In the genomic region with DNA sequence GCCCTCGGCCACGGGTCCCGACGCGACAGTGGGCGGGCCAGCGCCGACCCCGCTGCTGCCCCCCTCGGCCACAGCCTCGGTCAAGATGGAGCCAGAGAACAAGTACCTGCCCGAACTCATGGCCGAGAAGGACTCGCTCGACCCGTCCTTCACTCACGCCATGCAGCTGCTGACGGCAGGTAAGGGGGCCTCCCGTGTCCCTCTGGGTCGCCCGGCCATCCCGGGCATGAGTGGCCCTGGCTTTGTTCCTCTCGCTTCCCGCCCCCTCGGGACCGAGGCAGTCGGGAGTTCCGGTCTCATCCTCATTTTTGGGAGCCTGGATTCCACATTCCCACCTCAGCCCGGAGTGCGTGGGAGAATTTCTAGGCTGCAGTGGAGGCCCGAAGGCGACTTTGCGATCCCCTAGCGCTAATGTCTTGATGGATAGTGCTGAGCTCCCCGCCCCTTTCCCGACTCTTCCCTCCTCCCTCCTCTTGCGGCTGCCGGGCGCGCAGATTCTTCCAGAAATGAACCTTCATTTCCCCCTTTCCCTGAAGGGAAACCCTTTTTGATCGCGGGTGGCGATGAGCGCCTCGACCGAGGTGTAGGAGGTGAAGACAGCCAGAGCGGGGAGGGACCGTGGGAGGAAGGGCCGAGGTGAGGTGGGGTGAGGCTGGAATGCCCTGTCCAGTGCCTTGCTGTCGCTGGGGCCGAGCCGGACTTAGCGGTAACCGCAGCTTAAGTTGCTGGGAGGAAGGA, we compare ENCODE assay signal across 8 cellular contexts. TPM values are rescaled to one million over a fixed set of nuclear protein-coding genes. Genes with fewer than 3 reads are reported as not detected.
DNase-seq lines count a peak whose midpoint lies in the region; ATAC-seq lines count a peak whose summit lies in the region.

No MANE protein-coding gene starts in this region.

- H3K36me3 ChIP-seq in esophagus (ENCODE audit: control insufficient read depth in 2 of 2, insufficient read depth in 2 of 2, low read length in 1 of 2) (no peaks in the 10 kb centered on the region), mucosa of rectum (ENCODE audit: control insufficient read depth in 2 of 2, insufficient read depth in 2 of 2, low read length in 2 of 2) (no peaks in the 10 kb centered on the region)

- ATAC-seq in HG02588 (IDR thresholded peaks at IDR 0.05; ENCODE audit: unreplicated experiment), result peak; percentile 6
- ATAC-seq in stimulated activated naive B cell treated with anti-CD40 and anti-IgM and Interleukin-4, amounts not matched to agents 10 μg/mL and 1 μg/mL and 100 μg/mL, for 72 hours (replicated peaks), result peak; percentile 26 to 31

- H3K4me3 ChIP-seq in esophagus (ENCODE audit: low read depth in 1 of 2, low read length in 2 of 2) (peak overlapping the region; percentile 85 to 100), mucosa of rectum (ENCODE audit: low read length in 2 of 2) (peak overlapping the region; percentile 89 to 98)

- H3K4me3 Mint-ChIP-seq in stimulated activated naive B cell treated with anti-CD40 and anti-IgM and Interleukin-4, amounts not matched to agents 10 μg/mL and 1 μg/mL and 100 μg/mL, for 72 hours, result peak overlapping the region; percentile 86 to 92

- no peaks in the 10 kb centered on the region for H3K27me3 Mint-ChIP-seq in stimulated activated naive B cell treated with anti-CD40 and anti-IgM and Interleukin-4, amounts not matched to agents 10 μg/mL and 1 μg/mL and 100 μg/mL, for 72 hours

- DNase-seq in NCI-H1436 (lab: John Stamatoyannopoulos, UW) (peak; percentile 12), NCI-H1436 treated with DMSO at 0.1 percent for 48 hours (lab: John Stamatoyannopoulos, UW) (no peak), NCI-H1105 (lab: John Stamatoyannopoulos, UW) (peak; percentile 23), activated T-cell treated with anti-CD3 and anti-CD28 coated beads for 1 hour (ENCODE audit: low read depth) (peak; percentile 16)
- no peak for DNase-seq in stimulated activated naive B cell treated with anti-CD40 and anti-IgM and Interleukin-4, amounts not matched to agents 10 μg/mL and 1 μg/mL and 100 μg/mL, for 72 hours

- 1% methylated on average over 54 of the region's 54 CpGs for WGBS in esophagus, 2 donors

- H3K9me3 ChIP-seq in esophagus (ENCODE audit: control insufficient read depth in 2 of 2, insufficient read depth in 1 of 2, low read depth in 1 of 2, low read length in 1 of 2) (no peaks in the 10 kb centered on the region), mucosa of rectum (ENCODE audit: control insufficient read depth in 2 of 2, low read length in 2 of 2) (no peaks in the 10 kb centered on the region)

- H3K4me1 ChIP-seq in esophagus (ENCODE audit: control insufficient read depth in 2 of 2, insufficient read depth in 2 of 2, low read length in 1 of 2) (peaks cover 0 to 3% of the 10 kb centered on the region in 2 donors), mucosa of rectum (ENCODE audit: control insufficient read depth in 2 of 2, insufficient read depth in 2 of 2, low read length in 2 of 2) (peaks cover 10 to 22% of the 10 kb centered on the region in 2 donors)

- H3K27ac Mint-ChIP-seq in stimulated activated naive B cell treated with anti-CD40 and anti-IgM and Interleukin-4, amounts not matched to agents 10 μg/mL and 1 μg/mL and 100 μg/mL, for 72 hours, result peak overlapping the region; percentile 97

- no peaks in the 10 kb centered on the region for H3K9me3 Mint-ChIP-seq in stimulated activated naive B cell treated with anti-CD40 and anti-IgM and Interleukin-4, amounts not matched to agents 10 μg/mL and 1 μg/mL and 100 μg/mL, for 72 hours

- H3K27ac ChIP-seq in esophagus (ENCODE audit: low read depth in 2 of 2, low read length in 1 of 2), result peak overlapping the region; percentile 100
- peak overlapping the region; percentile 99 for H3K27ac ChIP-seq in mucosa of rectum (ENCODE audit: low read depth in 2 of 2, low read length in 2 of 2)

- peaks cover 10 to 22% of the 10 kb centered on the region in 2 donors for H3K36me3 Mint-ChIP-seq in stimulated activated naive B cell treated with anti-CD40 and anti-IgM and Interleukin-4, amounts not matched to agents 10 μg/mL and 1 μg/mL and 100 μg/mL, for 72 hours

- H3K27me3 ChIP-seq in esophagus (ENCODE audit: control insufficient read depth in 1 of 2, insufficient read depth in 2 of 2, low read length in 2 of 2) (no peaks in the 10 kb centered on the region), mucosa of rectum (ENCODE audit: control insufficient read depth in 2 of 2, insufficient read depth in 2 of 2, low read length in 2 of 2) (no peaks in the 10 kb centered on the region)

- peak overlapping the region; percentile 92 to 98 for H3K9ac ChIP-seq in mucosa of rectum (ENCODE audit: low read depth in 1 of 2, low read length in 2 of 2)

- peaks cover 18 to 42% of the 10 kb centered on the region in 2 donors for H3K4me1 Mint-ChIP-seq in stimulated activated naive B cell treated with anti-CD40 and anti-IgM and Interleukin-4, amounts not matched to agents 10 μg/mL and 1 μg/mL and 100 μg/mL, for 72 hours

RNA-seq across cellular contexts. Expression of gene KHDRBS1, which starts 0.7 kb away (rescaled TPM):
- 10 to 100 TPM; 55.1 to 63.4 TPM for polyA plus RNA-seq in esophagus

RNA-seq across cellular contexts. Expression of gene TMEM39B, which starts 58.4 kb away (rescaled TPM):
- 1 to 10 TPM; 6.8 to 9.5 TPM for polyA plus RNA-seq in esophagus

Comparison
In these comparisons a context has a peak if more than half of its experiments do, and no peak if none do; other contexts are left out.
1. DNase-seq: peak in NCI-H1436 (single experiment), NCI-H1105 (single experiment) and activated T-cell treated with anti-CD3 and anti-CD28 coated beads for 1 hour (single experiment); none in NCI-H1436 treated with DMSO at 0.1 percent for 48 hours (single experiment) and stimulated activated naive B cell treated with anti-CD40 and anti-IgM and Interleukin-4, amounts not matched to agents 10 μg/mL and 1 μg/mL and 100 μg/mL, for 72 hours (single experiment).